Comparison of ENCODE assay signal across 24 cellular contexts in the genomic region with DNA sequence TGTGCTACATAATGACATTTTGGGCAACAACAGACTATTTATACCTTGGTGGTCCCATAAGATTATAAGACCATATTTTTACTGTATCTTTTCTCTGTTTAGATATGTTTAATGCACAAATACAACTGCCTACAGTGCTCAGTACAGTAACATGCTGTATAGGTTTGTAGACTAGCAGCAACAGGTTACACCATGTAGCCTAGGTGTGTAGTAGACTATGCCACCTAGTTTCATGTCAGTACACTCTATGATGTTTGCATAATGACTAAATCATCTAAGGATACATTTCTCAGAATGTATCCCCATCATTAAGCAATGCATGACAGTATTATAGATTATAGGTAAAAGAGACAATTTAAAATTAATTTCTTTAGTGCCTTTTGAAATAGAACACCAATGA. TPM values are rescaled to one million over a fixed set of nuclear protein-coding genes. Genes with fewer than 3 reads are reported as not detected.
"Had no signal": no experiment of that assay in that cellular context is flagged by ENCODE, and none has a peak within 500 bp of the region (broad histone marks: within the 10 kb centered on the region; RNA-seq: fewer than 3 reads in every experiment).

No MANE protein-coding gene starts in this region.

- H3K4me3 ChIP-seq: adrenal gland, cardiac muscle cell, lower lobe of right lung, skin epidermis, upper lobe of right lung had no signal

- ATAC-seq: activated naive CD4-positive, alpha-beta T cell treated with anti-CD3 and anti-CD28 coated beads, Interleukin-2, amount 50 U/mL, for 72 hours; effector memory CD8-positive, alpha-beta T cell; left colon; lower lobe of right lung; natural killer cell treated with Interleukin-12 subunit alpha and Interleukin-12 subunit beta and Interleukin-15 and Interleukin-18, amount 100 ng/mL, for 72 hours; stimulated activated naive CD8-positive, alpha-beta T cell treated with anti-CD3 and anti-CD28 coated beads, Interleukin-15, amount 100 ng/mL, for 72 hours; T-helper 17 cell; upper lobe of right lung had no signal

- H3K4me3 Mint-ChIP-seq: effector memory CD8-positive, alpha-beta T cell; natural killer cell treated with Interleukin-12 subunit alpha and Interleukin-12 subunit beta and Interleukin-15 and Interleukin-18, amount 100 ng/mL, for 72 hours; stimulated activated naive CD8-positive, alpha-beta T cell treated with anti-CD3 and anti-CD28 coated beads, Interleukin-15, amount 100 ng/mL, for 72 hours; T-helper 17 cell had no signal

- H3K27me3 ChIP-seq: adrenal gland, cardiac muscle cell, upper lobe of right lung had no signal

- H3K27ac ChIP-seq: adrenal gland, cardiac muscle cell, lower lobe of right lung, upper lobe of right lung, WERI-Rb-1 had no signal

- H3K36me3 Mint-ChIP-seq: activated naive CD4-positive, alpha-beta T cell treated with anti-CD3 and anti-CD28 coated beads, Interleukin-2, amount 50 U/mL, for 72 hours; natural killer cell treated with Interleukin-12 subunit alpha and Interleukin-12 subunit beta and Interleukin-15 and Interleukin-18, amount 100 ng/mL, for 72 hours had no signal

- H3K9me3 ChIP-seq: adrenal gland, lower lobe of right lung, upper lobe of right lung had no signal

- H3K9me3 Mint-ChIP-seq: activated naive CD4-positive, alpha-beta T cell treated with anti-CD3 and anti-CD28 coated beads, Interleukin-2, amount 50 U/mL, for 72 hours; effector memory CD8-positive, alpha-beta T cell; natural killer cell treated with Interleukin-12 subunit alpha and Interleukin-12 subunit beta and Interleukin-15 and Interleukin-18, amount 100 ng/mL, for 72 hours; stimulated activated naive CD8-positive, alpha-beta T cell treated with anti-CD3 and anti-CD28 coated beads, Interleukin-15, amount 100 ng/mL, for 72 hours had no signal

- H3K27ac Mint-ChIP-seq: activated naive CD4-positive, alpha-beta T cell treated with anti-CD3 and anti-CD28 coated beads, Interleukin-2, amount 50 U/mL, for 72 hours; effector memory CD8-positive, alpha-beta T cell; natural killer cell treated with Interleukin-12 subunit alpha and Interleukin-12 subunit beta and Interleukin-15 and Interleukin-18, amount 100 ng/mL, for 72 hours; T-helper 17 cell had no signal

- DNase-seq: activated CD4-positive, alpha-beta T cell treated with anti-CD3 and anti-CD28 coated beads for 1 hour; activated CD4-positive, alpha-beta T cell treated with anti-CD3 and anti-CD28 coated beads, Interleukin-2, amount 50 U/mL, for 4 hours; activated gamma-delta T cell treated with Interleukin-2 at 50 U/mL for 16 hours; adrenal gland; effector memory CD8-positive, alpha-beta T cell; erythroblast; hypothalamus; left colon; lower lobe of right lung; stimulated activated CD4-positive, alpha-beta T cell treated with anti-CD3 and anti-CD28 coated beads, Interleukin-15, amount 100 ng/mL, for 24 hours; stimulated activated CD4-positive, alpha-beta T cell treated with anti-CD3 and anti-CD28 coated beads, Interleukin-2, amount 100 ng/mL, for 48 hours; stimulated activated naive CD8-positive, alpha-beta T cell treated with anti-CD3 and anti-CD28 coated beads, Interleukin-15, amount 100 ng/mL, for 72 hours; T-helper 17 cell; upper lobe of right lung; WERI-Rb-1 had no signal

- H3K27me3 Mint-ChIP-seq: stimulated activated naive CD8-positive, alpha-beta T cell treated with anti-CD3 and anti-CD28 coated beads, Interleukin-15, amount 100 ng/mL, for 72 hours had no signal

- H3K36me3 ChIP-seq: adrenal gland, cardiac muscle cell, lower lobe of right lung, upper lobe of right lung, WERI-Rb-1 had no signal

RNA-seq across cellular contexts. Expression of a gene that starts 30.7 kb away (rescaled TPM):
- total RNA-seq: cardiac muscle cell; dermis microvascular lymphatic vessel endothelial cell; glomerular endothelial cell; left colon; mesenteric fat pad; natural killer cell treated with Interleukin-12 subunit alpha and Interleukin-12 subunit beta and Interleukin-15 and Interleukin-18, amount 100 ng/mL, for 72 hours; temporal lobe; upper lobe of right lung had no signal
- polyA plus RNA-seq: cardiac muscle cell had no signal

RNA-seq across cellular contexts. Expression of a gene that starts 45.0 kb away (rescaled TPM):
- total RNA-seq: activated CD8-positive, alpha-beta memory T cell treated with anti-CD3 and anti-CD28 coated beads for 36 hours; activated naive CD4-positive, alpha-beta T cell treated with anti-CD3 and anti-CD28 coated beads, Interleukin-2, amount 50 U/mL, for 72 hours; adrenal gland; dermis microvascular lymphatic vessel endothelial cell; glomerular endothelial cell; left colon; lower lobe of right lung; mesenteric fat pad; natural killer cell treated with Interleukin-12 subunit alpha and Interleukin-12 subunit beta and Interleukin-15 and Interleukin-18, amount 100 ng/mL, for 72 hours; T-helper 17 cell; temporal lobe; upper lobe of right lung had no signal
- polyA plus RNA-seq: adrenal gland, cardiac muscle cell had no signal
